In genomic region chr22:23786752-23787599, GRCh38 we compare ENCODE assay signal across 8 cellular contexts. TPM values are rescaled to one million over a fixed set of nuclear protein-coding genes. Genes with fewer than 3 reads are reported as not detected.
DNase-seq lines count a peak whose midpoint lies in the region; ATAC-seq and TF ChIP-seq lines count a peak whose summit lies in the region.

SMARCB1 (plus strand) TSS chr22:23786966; CDS start chr22:23787170, 204 bp downstream.

- H3K27me3 Mint-ChIP-seq in neural crest cell (ENCODE audit: low read depth): no peaks in the 10 kb centered on the region
- no peaks in the 10 kb centered on the region for H3K27me3 Mint-ChIP-seq in stimulated activated naive CD8-positive, alpha-beta T cell treated with anti-CD3 and anti-CD28 coated beads, Interleukin-15, amount 100 ng/mL, for 72 hours

- TF ChIP-seq CTCF in fibroblast of villous mesenchyme (IDR thresholded peaks at IDR 0.05; ENCODE audit: insufficient read depth, low read depth, low read length) (no peak), neural crest cell (conservative IDR thresholded peaks at IDR 0.05) (no peak)

- DNase-seq in DMS79 (lab: John Stamatoyannopoulos, UW) (peak; percentile 32), Kasumi-1 (lab: John Stamatoyannopoulos, UW) (peak; percentile 81 to 84), SHP77 (lab: John Stamatoyannopoulos, UW) (peak; percentile 74 to 76), fibroblast of villous mesenchyme (ENCODE audit: low read depth) (peak; percentile 92), neural crest cell (ENCODE audit: low read depth, low spot score) (peak; percentile 80)
- peak; percentile 97 for DNase-seq in activated effector memory CD4-positive, alpha-beta T cell treated with anti-CD3 and anti-CD28 coated beads, Interleukin-2, amount 50 U/mL, for 16 hours
- peak; percentile 87 to 89 for DNase-seq in stimulated activated naive CD8-positive, alpha-beta T cell treated with anti-CD3 and anti-CD28 coated beads, Interleukin-15, amount 100 ng/mL, for 72 hours

- H3K4me3 ChIP-seq in fibroblast of villous mesenchyme (ENCODE audit: low read depth, low read length): peak within 1 kb of the TSS; percentile 88

- H3K4me1 Mint-ChIP-seq in neural crest cell: peaks cover 31% of the 10 kb centered on the region
- H3K4me1 Mint-ChIP-seq in stimulated activated naive CD8-positive, alpha-beta T cell treated with anti-CD3 and anti-CD28 coated beads, Interleukin-15, amount 100 ng/mL, for 72 hours: peaks cover 45% of the 10 kb centered on the region

- peak within 1 kb of the TSS; percentile 96 for H3K27ac Mint-ChIP-seq in neural crest cell (ENCODE audit: unreplicated experiment)
- peak within 1 kb of the TSS; percentile 97 to 98 for H3K27ac Mint-ChIP-seq in stimulated activated naive CD8-positive, alpha-beta T cell treated with anti-CD3 and anti-CD28 coated beads, Interleukin-15, amount 100 ng/mL, for 72 hours

- H3K4me3 Mint-ChIP-seq in neural crest cell: peak within 1 kb of the TSS; percentile 96
- H3K4me3 Mint-ChIP-seq in stimulated activated naive CD8-positive, alpha-beta T cell treated with anti-CD3 and anti-CD28 coated beads, Interleukin-15, amount 100 ng/mL, for 72 hours: peak within 1 kb of the TSS; percentile 90

- H3K9me3 Mint-ChIP-seq in neural crest cell: no peaks in the 10 kb centered on the region
- H3K9me3 Mint-ChIP-seq in stimulated activated naive CD8-positive, alpha-beta T cell treated with anti-CD3 and anti-CD28 coated beads, Interleukin-15, amount 100 ng/mL, for 72 hours: no peaks in the 10 kb centered on the region

- H3K36me3 Mint-ChIP-seq in neural crest cell (ENCODE audit: low read depth): no peaks in the 10 kb centered on the region

- ATAC-seq in GM21723 (IDR thresholded peaks at IDR 0.05; ENCODE audit: unreplicated experiment): peak; percentile 57
- ATAC-seq in stimulated activated naive CD8-positive, alpha-beta T cell treated with anti-CD3 and anti-CD28 coated beads, Interleukin-15, amount 100 ng/mL, for 72 hours: peak; percentile 88

RNA-seq across cellular contexts. Expression of gene SMARCB1, which starts in this region (rescaled TPM):
- total RNA-seq in fibroblast of villous mesenchyme (61.7 and 76.3 TPM in 2 replicates), neural crest cell (222 and 244 TPM in 2 replicates)

Comparison
In these comparisons a context has a peak if more than half of its experiments do, and no peak if none do; other contexts are left out.
1. Peak in every context shown above with its lines: DNase-seq, ATAC-seq and H3K4me3 ChIP-seq.
2. DNase-seq: peak in every context shown above with its lines; median percentile 97 in activated effector memory CD4-positive, alpha-beta T cell treated with anti-CD3 and anti-CD28 coated beads, Interleukin-2, amount 50 U/mL, for 16 hours; 92 in fibroblast of villous mesenchyme; 88 in stimulated activated naive CD8-positive, alpha-beta T cell treated with anti-CD3 and anti-CD28 coated beads, Interleukin-15, amount 100 ng/mL, for 72 hours; 82 in Kasumi-1; 80 in neural crest cell; 75 in SHP77; 32 in DMS79.